ENCODE assay signal across 8 cellular contexts in genomic region chr3:138686771-138687221, GRCh38.
A peak's percentile ranks its signal among the peaks of the same experiment; 100 is the strongest.
DNase-seq lines count a peak whose midpoint lies in the region; ATAC-seq and TF ChIP-seq lines count a peak whose summit lies in the region.

No MANE protein-coding gene starts in this region.

- H3K27me3 Mint-ChIP-seq in activated naive CD4-positive, alpha-beta T cell treated with anti-CD3 and anti-CD28 coated beads, Interleukin-2, amount 50 U/mL, for 24 hours, result no peaks in the 10 kb centered on the region
- H3K27me3 Mint-ChIP-seq in activated naive CD4-positive, alpha-beta T cell treated with anti-CD3 and anti-CD28 coated beads, Interleukin-2, amount 10 ng/mL, durations not matched to agents 7 days and 5 days, result no peaks in the 10 kb centered on the region

- DNase-seq in activated naive CD4-positive, alpha-beta T cell treated with anti-CD3 and anti-CD28 coated beads, Interleukin-2, amount 10 ng/mL, durations not matched to agents 7 days and 5 days, result no peak
- peak; percentile 87 for DNase-seq in MV-4-11 (lab: John Stamatoyannopoulos, UW)
- peak; percentile 81 for DNase-seq in fibroblast of pulmonary artery (ENCODE audit: low read depth)
- DNase-seq in NCI-H1092 (lab: John Stamatoyannopoulos, UW), result no peak
- no peak for DNase-seq in head of caudate nucleus
- no peak for DNase-seq in epidermal melanocyte (ENCODE audit: insufficient read length, low spot score)

- peak overlapping the region; percentile 32 for H3K4me3 Mint-ChIP-seq in activated naive CD4-positive, alpha-beta T cell treated with anti-CD3 and anti-CD28 coated beads, Interleukin-2, amount 50 U/mL, for 24 hours
- H3K4me3 Mint-ChIP-seq in activated naive CD4-positive, alpha-beta T cell treated with anti-CD3 and anti-CD28 coated beads, Interleukin-2, amount 10 ng/mL, durations not matched to agents 7 days and 5 days, result no peak overlapping the region

- peaks cover 7% of the 10 kb centered on the region for H3K36me3 Mint-ChIP-seq in activated naive CD4-positive, alpha-beta T cell treated with anti-CD3 and anti-CD28 coated beads, Interleukin-2, amount 50 U/mL, for 24 hours
- H3K36me3 Mint-ChIP-seq in activated naive CD4-positive, alpha-beta T cell treated with anti-CD3 and anti-CD28 coated beads, Interleukin-2, amount 10 ng/mL, durations not matched to agents 7 days and 5 days, result no peaks in the 10 kb centered on the region

- H3K9me3 Mint-ChIP-seq in activated naive CD4-positive, alpha-beta T cell treated with anti-CD3 and anti-CD28 coated beads, Interleukin-2, amount 50 U/mL, for 24 hours, result no peaks in the 10 kb centered on the region
- no peaks in the 10 kb centered on the region for H3K9me3 Mint-ChIP-seq in activated naive CD4-positive, alpha-beta T cell treated with anti-CD3 and anti-CD28 coated beads, Interleukin-2, amount 10 ng/mL, durations not matched to agents 7 days and 5 days

- intact Hi-C loops in head of caudate nucleus (cut with DNase I), result no loop called here

- ATAC-seq in HG02588 (IDR thresholded peaks at IDR 0.05; ENCODE audit: unreplicated experiment), result peak; percentile 96

- no peak overlapping the region for H3K4me3 ChIP-seq in fibroblast of pulmonary artery (replicated peaks; ENCODE audit: low read depth, low read length)

- H3K4me1 Mint-ChIP-seq in activated naive CD4-positive, alpha-beta T cell treated with anti-CD3 and anti-CD28 coated beads, Interleukin-2, amount 50 U/mL, for 24 hours, result peaks cover 15% of the 10 kb centered on the region
- peaks cover 6% of the 10 kb centered on the region for H3K4me1 Mint-ChIP-seq in activated naive CD4-positive, alpha-beta T cell treated with anti-CD3 and anti-CD28 coated beads, Interleukin-2, amount 10 ng/mL, durations not matched to agents 7 days and 5 days

- no peak for TF ChIP-seq CTCF in fibroblast of pulmonary artery (IDR thresholded peaks at IDR 0.05; ENCODE audit: low read length, missing control alignments)

- CTCF ChIA-PET in activated naive CD4-positive, alpha-beta T cell treated with anti-CD3 and anti-CD28 coated beads, Interleukin-2, amount 10 ng/mL, durations not matched to agents 7 days and 5 days (lab: Charles Lee), result interaction anchor here (1.4 to 4.2 kb wide), 3 partner anchors 229 to 237 kb away, joined by 3 to 45 read pairs (median 17); no protein-coding TSS in a partner anchor

- peak overlapping the region; percentile 81 for H3K27ac Mint-ChIP-seq in activated naive CD4-positive, alpha-beta T cell treated with anti-CD3 and anti-CD28 coated beads, Interleukin-2, amount 50 U/mL, for 24 hours
- H3K27ac Mint-ChIP-seq in activated naive CD4-positive, alpha-beta T cell treated with anti-CD3 and anti-CD28 coated beads, Interleukin-2, amount 10 ng/mL, durations not matched to agents 7 days and 5 days, result no peak overlapping the region

Comparison
In these comparisons a context has a peak if more than half of its experiments do, and no peak if none do; other contexts are left out.
1. DNase-seq: peak in MV-4-11 (single experiment) and fibroblast of pulmonary artery (single experiment); none in activated naive CD4-positive, alpha-beta T cell treated with anti-CD3 and anti-CD28 coated beads, Interleukin-2, amount 10 ng/mL, durations not matched to agents 7 days and 5 days (single experiment), NCI-H1092 (single experiment), head of caudate nucleus (0 of 42) and epidermal melanocyte (single experiment).